1 cellular context compared by ENCODE assay signal in genomic region chr19:17475541-17476115, GRCh38.
TF ChIP-seq lines count a peak whose summit lies in the region.

No MANE protein-coding gene starts in this region.

TF ChIP-seq in HepG2, 621 proteins besides CTCF, POLR2A, EP300 and RAD21 (continued from another document and continues in another):
- TF ChIP-seq BHLHE40 (IDR thresholded peaks at IDR 0.05; ENCODE audit: low read length) = no peak
- TF ChIP-seq, protein P1, sequence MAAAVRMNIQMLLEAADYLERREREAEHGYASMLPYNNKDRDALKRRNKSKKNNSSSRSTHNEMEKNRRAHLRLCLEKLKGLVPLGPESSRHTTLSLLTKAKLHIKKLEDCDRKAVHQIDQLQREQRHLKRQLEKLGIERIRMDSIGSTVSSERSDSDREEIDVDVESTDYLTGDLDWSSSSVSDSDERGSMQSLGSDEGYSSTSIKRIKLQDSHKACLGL (CRISPR knock-in tag; IDR thresholded peaks at IDR 0.05) = no peak
- 0 out of 2 replicates have a peak, but pooled peaks have one; percentile 46 for TF ChIP-seq ZSCAN25 (CRISPR knock-in tag; IDR thresholded peaks at IDR 0.05)
- TF ChIP-seq ZNF362 (CRISPR knock-in tag; IDR thresholded peaks at IDR 0.05; ENCODE audit: borderline replicate concordance) = no peak; the same call in 1 of the 2 replicates
- no peak for TF ChIP-seq ZNF776 (CRISPR knock-in tag; IDR thresholded peaks at IDR 0.05)
- TF ChIP-seq, protein P2, sequence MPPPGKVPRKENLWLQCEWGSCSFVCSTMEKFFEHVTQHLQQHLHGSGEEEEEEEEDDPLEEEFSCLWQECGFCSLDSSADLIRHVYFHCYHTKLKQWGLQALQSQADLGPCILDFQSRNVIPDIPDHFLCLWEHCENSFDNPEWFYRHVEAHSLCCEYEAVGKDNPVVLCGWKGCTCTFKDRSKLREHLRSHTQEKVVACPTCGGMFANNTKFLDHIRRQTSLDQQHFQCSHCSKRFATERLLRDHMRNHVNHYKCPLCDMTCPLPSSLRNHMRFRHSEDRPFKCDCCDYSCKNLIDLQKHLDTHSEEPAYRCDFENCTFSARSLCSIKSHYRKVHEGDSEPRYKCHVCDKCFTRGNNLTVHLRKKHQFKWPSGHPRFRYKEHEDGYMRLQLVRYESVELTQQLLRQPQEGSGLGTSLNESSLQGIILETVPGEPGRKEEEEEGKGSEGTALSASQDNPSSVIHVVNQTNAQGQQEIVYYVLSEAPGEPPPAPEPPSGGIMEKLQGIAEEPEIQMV (CRISPR knock-in tag; IDR thresholded peaks at IDR 0.05; ENCODE audit: low read depth) = no peak
- no peak for TF ChIP-seq SNRNP70 (IDR thresholded peaks at IDR 0.05; ENCODE audit: low read depth, low read length)
- no peak for TF ChIP-seq CHD4 (IDR thresholded peaks at IDR 0.05; ENCODE audit: borderline replicate concordance, low read length)
- TF ChIP-seq ZNF839 (CRISPR knock-in tag; IDR thresholded peaks at IDR 0.05; ENCODE audit: borderline replicate concordance) = no peak
- no peak for TF ChIP-seq ZNF605 (CRISPR knock-in tag; IDR thresholded peaks at IDR 0.05)
- TF ChIP-seq EHMT2 (IDR thresholded peaks at IDR 0.05; ENCODE audit: borderline replicate concordance, low read depth, low read length) = no peak
- TF ChIP-seq MAFF (IDR thresholded peaks at IDR 0.05; ENCODE audit: low read depth, low read length) = no peak
- TF ChIP-seq ZNF746 (CRISPR knock-in tag; IDR thresholded peaks at IDR 0.05) = no peak
- TF ChIP-seq TSC22D2 (CRISPR knock-in tag; IDR thresholded peaks at IDR 0.05; ENCODE audit: borderline replicate concordance) = no peak
- no peak for TF ChIP-seq CBFB (CRISPR knock-in tag; IDR thresholded peaks at IDR 0.05)
- TF ChIP-seq, protein P3, sequence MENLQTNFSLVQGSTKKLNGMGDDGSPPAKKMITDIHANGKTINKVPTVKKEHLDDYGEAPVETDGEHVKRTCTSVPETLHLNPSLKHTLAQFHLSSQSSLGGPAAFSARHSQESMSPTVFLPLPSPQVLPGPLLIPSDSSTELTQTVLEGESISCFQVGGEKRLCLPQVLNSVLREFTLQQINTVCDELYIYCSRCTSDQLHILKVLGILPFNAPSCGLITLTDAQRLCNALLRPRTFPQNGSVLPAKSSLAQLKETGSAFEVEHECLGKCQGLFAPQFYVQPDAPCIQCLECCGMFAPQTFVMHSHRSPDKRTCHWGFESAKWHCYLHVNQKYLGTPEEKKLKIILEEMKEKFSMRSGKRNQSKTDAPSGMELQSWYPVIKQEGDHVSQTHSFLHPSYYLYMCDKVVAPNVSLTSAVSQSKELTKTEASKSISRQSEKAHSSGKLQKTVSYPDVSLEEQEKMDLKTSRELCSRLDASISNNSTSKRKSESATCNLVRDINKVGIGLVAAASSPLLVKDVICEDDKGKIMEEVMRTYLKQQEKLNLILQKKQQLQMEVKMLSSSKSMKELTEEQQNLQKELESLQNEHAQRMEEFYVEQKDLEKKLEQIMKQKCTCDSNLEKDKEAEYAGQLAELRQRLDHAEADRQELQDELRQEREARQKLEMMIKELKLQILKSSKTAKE (CRISPR knock-in tag; IDR thresholded peaks at IDR 0.05; ENCODE audit: borderline replicate concordance) = no peak
- peak; percentile 81 for TF ChIP-seq RCOR2 (CRISPR knock-in tag; IDR thresholded peaks at IDR 0.05)
- TF ChIP-seq, protein P4, sequence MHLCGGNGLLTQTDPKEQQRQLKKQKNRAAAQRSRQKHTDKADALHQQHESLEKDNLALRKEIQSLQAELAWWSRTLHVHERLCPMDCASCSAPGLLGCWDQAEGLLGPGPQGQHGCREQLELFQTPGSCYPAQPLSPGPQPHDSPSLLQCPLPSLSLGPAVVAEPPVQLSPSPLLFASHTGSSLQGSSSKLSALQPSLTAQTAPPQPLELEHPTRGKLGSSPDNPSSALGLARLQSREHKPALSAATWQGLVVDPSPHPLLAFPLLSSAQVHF (CRISPR knock-in tag; IDR thresholded peaks at IDR 0.05) = no peak
- no peak for TF ChIP-seq ZNF773 (CRISPR knock-in tag; IDR thresholded peaks at IDR 0.05; ENCODE audit: borderline replicate concordance)
- no peak for TF ChIP-seq MXD3 (CRISPR knock-in tag; IDR thresholded peaks at IDR 0.05)
- TF ChIP-seq TBX3 (IDR thresholded peaks at IDR 0.05; ENCODE audit: borderline replicate concordance) = no peak
- 0 out of 2 replicates have a peak, but pooled peaks have one; percentile 27 for TF ChIP-seq ZNF264 (CRISPR knock-in tag; IDR thresholded peaks at IDR 0.05)
- TF ChIP-seq RBM22 (optimal IDR thresholded peaks at IDR 0.05; ENCODE audit: low read length) = no peak
- TF ChIP-seq MYC (CRISPR knock-in tag; IDR thresholded peaks at IDR 0.05; ENCODE audit: borderline replicate concordance) = peak; percentile 68; the same call in 1 of the 2 replicates
- 0 out of 2 replicates have a peak, but pooled peaks have one; percentile 56 for TF ChIP-seq NCOA2 (CRISPR knock-in tag; IDR thresholded peaks at IDR 0.05)
- TF ChIP-seq ZNF446 (CRISPR knock-in tag; IDR thresholded peaks at IDR 0.05) = no peak
- no peak for TF ChIP-seq NFE2L1 (CRISPR knock-in tag; IDR thresholded peaks at IDR 0.05; ENCODE audit: borderline replicate concordance)
- no peak for TF ChIP-seq KLF6 (CRISPR knock-in tag; IDR thresholded peaks at IDR 0.05)
- TF ChIP-seq, protein P5, sequence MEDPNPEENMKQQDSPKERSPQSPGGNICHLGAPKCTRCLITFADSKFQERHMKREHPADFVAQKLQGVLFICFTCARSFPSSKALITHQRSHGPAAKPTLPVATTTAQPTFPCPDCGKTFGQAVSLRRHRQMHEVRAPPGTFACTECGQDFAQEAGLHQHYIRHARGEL (CRISPR knock-in tag; IDR thresholded peaks at IDR 0.05) = no peak
- TF ChIP-seq ATF2 (CRISPR knock-in tag; IDR thresholded peaks at IDR 0.05) = no peak
- TF ChIP-seq ZNF260 (CRISPR knock-in tag; IDR thresholded peaks at IDR 0.05; ENCODE audit: borderline replicate concordance, low read depth) = no peak
- TF ChIP-seq SRSF4 (IDR thresholded peaks at IDR 0.05; ENCODE audit: low read depth, low read length, poor library complexity, severe bottlenecking) = no peak
- TF ChIP-seq ZNF777 (CRISPR knock-in tag; IDR thresholded peaks at IDR 0.05) = no peak
- TF ChIP-seq HMGA1 (CRISPR knock-in tag; conservative IDR thresholded peaks at IDR 0.05) = no peak
- peak; percentile 60; the same call in 1 of the 2 replicates for TF ChIP-seq ZKSCAN8 (CRISPR knock-in tag; IDR thresholded peaks at IDR 0.05; ENCODE audit: borderline replicate concordance)
- no peak for TF ChIP-seq ZNF615 (CRISPR knock-in tag; IDR thresholded peaks at IDR 0.05; ENCODE audit: borderline replicate concordance)
- no peak; the same call in 1 of the 2 replicates for TF ChIP-seq ISL2 (CRISPR knock-in tag; IDR thresholded peaks at IDR 0.05)
- no peak for TF ChIP-seq CENPT (CRISPR knock-in tag; IDR thresholded peaks at IDR 0.05; ENCODE audit: low read depth)
- peak; percentile 63; the same call in 1 of the 2 replicates for TF ChIP-seq ZNF788 (CRISPR knock-in tag; IDR thresholded peaks at IDR 0.05; ENCODE audit: borderline replicate concordance)
- TF ChIP-seq ZNF761 (CRISPR knock-in tag; conservative IDR thresholded peaks at IDR 0.05) = peak; percentile 39; the same call in 1 of the 2 replicates
- no peak; the same call in 1 of the 2 replicates for TF ChIP-seq SALL1 (CRISPR knock-in tag; IDR thresholded peaks at IDR 0.05)
- TF ChIP-seq ZNF333 (CRISPR knock-in tag; IDR thresholded peaks at IDR 0.05; ENCODE audit: borderline replicate concordance) = no peak
- no peak for TF ChIP-seq ZNF709 (CRISPR knock-in tag; IDR thresholded peaks at IDR 0.05)
- TF ChIP-seq MED13 (CRISPR knock-in tag; IDR thresholded peaks at IDR 0.05) = no peak
- no peak for TF ChIP-seq ZHX2 (IDR thresholded peaks at IDR 0.05; ENCODE audit: low read depth)
- TF ChIP-seq ZHX2 (CRISPR knock-in tag; IDR thresholded peaks at IDR 0.05; ENCODE audit: borderline replicate concordance) = no peak
- TF ChIP-seq ZFP37 (CRISPR knock-in tag; IDR thresholded peaks at IDR 0.05; ENCODE audit: borderline replicate concordance) = no peak
- no peak for TF ChIP-seq SP140L (CRISPR knock-in tag; IDR thresholded peaks at IDR 0.05; ENCODE audit: borderline replicate concordance)
- TF ChIP-seq YEATS2 (CRISPR knock-in tag; IDR thresholded peaks at IDR 0.05; ENCODE audit: borderline replicate concordance) = peak; percentile 48; the same call in 1 of the 2 replicates
- no peak for TF ChIP-seq NR2F1 (CRISPR knock-in tag; IDR thresholded peaks at IDR 0.05)
- peak; percentile 67 for TF ChIP-seq KAT8 (CRISPR knock-in tag; IDR thresholded peaks at IDR 0.05)
- no peak for TF ChIP-seq ZNF512B (CRISPR knock-in tag; IDR thresholded peaks at IDR 0.05; ENCODE audit: borderline replicate concordance)
